Comparison of ENCODE assay signal across 26 cellular contexts in the genomic region with DNA sequence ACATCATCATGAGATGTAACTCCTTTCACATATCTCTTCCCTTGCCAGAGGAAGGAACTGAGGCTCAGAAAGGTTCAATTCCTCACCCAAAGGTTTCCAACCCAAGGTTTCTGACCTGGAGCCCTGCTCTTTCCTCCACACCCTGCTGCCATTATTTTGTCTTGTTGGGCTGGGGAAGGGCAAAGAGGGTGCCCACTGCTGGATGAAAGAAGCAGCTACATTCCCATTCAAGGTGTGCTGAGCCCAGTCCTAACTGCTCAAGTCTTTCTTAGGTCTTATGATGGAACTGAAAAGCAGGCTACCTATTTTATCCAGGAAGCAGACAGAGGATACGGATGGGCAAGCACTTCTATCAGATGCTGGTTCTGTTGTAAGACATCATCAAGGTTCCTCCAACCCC.
DNase-seq lines count a peak whose midpoint lies in the region; ATAC-seq and TF ChIP-seq lines count a peak whose summit lies in the region.
"Had no signal": no experiment of that assay in that cellular context is flagged by ENCODE, and none has a peak within 500 bp of the region (broad histone marks: within the 10 kb centered on the region; RNA-seq: fewer than 3 reads in every experiment).

No MANE protein-coding gene starts in this region.

- no peak overlapping the region for H2AFZ ChIP-seq in OCI-LY3 (ENCODE audit: low read depth, low read length)
- H2AFZ ChIP-seq: GM23248, parathyroid adenoma had no signal

- H4K20me1 ChIP-seq in OCI-LY3 (ENCODE audit: insufficient read depth, low read length) = no peaks in the 10 kb centered on the region

- H3K36me3 ChIP-seq in OCI-LY3 (replicated peaks; ENCODE audit: low read depth, low read length) = no peaks in the 10 kb centered on the region
- H3K36me3 ChIP-seq: cardiac muscle cell, colonic mucosa, upper lobe of right lung had no signal

- no peaks in the 10 kb centered on the region for H3K79me2 ChIP-seq in OCI-LY3 (ENCODE audit: low read length)
- H3K79me2 ChIP-seq: parathyroid adenoma had no signal

- DNase-seq in DMS 273 (lab: John Stamatoyannopoulos, UW; ENCODE audit: unreplicated experiment) (peak; percentile 21), DMS 273 treated with DMSO at 0.1 percent for 48 hours (lab: John Stamatoyannopoulos, UW) (no peak), epithelial cell of proximal tubule (ENCODE audit: low read depth) (no peak), KBM-7 (no peak), dedifferentiated amniotic fluid mesenchymal stem cell (ENCODE audit: extremely low spot score) (no peak)
- DNase-seq: 8988T; activated CD4-positive, alpha-beta memory T cell treated with anti-CD3 and anti-CD28 coated beads for 36 hours; activated CD4-positive, CD25-positive, alpha-beta regulatory T cell treated with anti-CD3 and anti-CD28 coated beads, Interleukin-2, amount 50 U/mL, for 72 hours; activated CD8-positive, alpha-beta memory T cell treated with anti-CD3 and anti-CD28 coated beads, Interleukin-2, amount 50 U/mL, for 48 hours; AML-193; CD4-positive, alpha-beta memory T cell; colonic mucosa; effector memory CD8-positive, alpha-beta T cell; GM23248; NCI-H2081 treated with DMSO at 0.1 percent for 48 hours; NCI-H774; right cardiac atrium; SK-N-SH; upper lobe of right lung had no signal

- peaks cover 17% of the 10 kb centered on the region for H3K27me3 ChIP-seq in OCI-LY3 (ENCODE audit: low read depth, low read length)
- H3K27me3 ChIP-seq: cardiac muscle cell, colonic mucosa, esophagus muscularis mucosa, upper lobe of right lung had no signal

- H3K9me3 ChIP-seq in OCI-LY3 (ENCODE audit: insufficient read depth, low read length) = no peaks in the 10 kb centered on the region
- H3K9me3 ChIP-seq: colonic mucosa, esophagus muscularis mucosa, SK-N-SH, upper lobe of right lung had no signal

- no peaks in the 10 kb centered on the region for H3K4me1 ChIP-seq in OCI-LY3 (ENCODE audit: low read length)
- H3K4me1 ChIP-seq: colonic mucosa, parathyroid adenoma had no signal

- no peak overlapping the region for H3K9ac ChIP-seq in OCI-LY3 (ENCODE audit: low read length)
- H3K9ac ChIP-seq: GM23248, parathyroid adenoma, SK-N-SH had no signal

- H3K27ac ChIP-seq in OCI-LY3 (ENCODE audit: low read length) = no peak overlapping the region
- H3K27ac ChIP-seq: cardiac muscle cell, colonic mucosa, esophagus muscularis mucosa, GM23248, parathyroid adenoma, upper lobe of right lung had no signal

- TF ChIP-seq CTCF in OCI-LY3 (IDR thresholded peaks at IDR 0.05; ENCODE audit: low read depth, low read length) = peak; percentile 22; the same call in 1 of the 2 replicates
- TF ChIP-seq CTCF in epithelial cell of proximal tubule (conservative IDR thresholded peaks at IDR 0.05; ENCODE audit: low read depth, low read length) = peak; percentile 26

- no peak overlapping the region for H3K4me3 ChIP-seq in OCI-LY3 (ENCODE audit: low read length)
- H3K4me3 ChIP-seq in epithelial cell of proximal tubule (ENCODE audit: low read depth, low read length) = no peak overlapping the region
- H3K4me3 ChIP-seq: cardiac muscle cell, colonic mucosa, esophagus muscularis mucosa, GM23248, upper lobe of right lung had no signal

- in situ Hi-C loops in KBM-7 (cut with MboI; ENCODE audit: low pct_unique_long_range_greater_than_20kb, low sequenced_read_pairs) = no loop called here

- no peak overlapping the region for H3K4me2 ChIP-seq in OCI-LY3 (ENCODE audit: low read length)
- H3K4me2 ChIP-seq: SK-N-SH had no signal

- ATAC-seq in GM18909 (IDR thresholded peaks at IDR 0.05; ENCODE audit: poor library complexity, unreplicated experiment) = no peak
- no peak for ATAC-seq in HG02938 (IDR thresholded peaks at IDR 0.05; ENCODE audit: unreplicated experiment)
- ATAC-seq: activated T-helper 17 cell treated with anti-CD3 and anti-CD28 coated beads, Interleukin-2, amount 50 U/mL, for 72 hours; effector memory CD8-positive, alpha-beta T cell; upper lobe of right lung had no signal
